ENCODE assay signal across 11 cellular contexts in genomic region chr18:47917923-47918610, GRCh38.
DNase-seq lines count a peak whose midpoint lies in the region; ATAC-seq lines count a peak whose summit lies in the region.
"Had no signal": no experiment of that assay in that cellular context is flagged by ENCODE, and none has a peak within 500 bp of the region (broad histone marks: within the 10 kb centered on the region; RNA-seq: fewer than 3 reads in every experiment).

No MANE protein-coding gene starts in this region.

- H3K4me3 Mint-ChIP-seq in effector memory CD8-positive, alpha-beta T cell: peak overlapping the region in 1 of 2 donors; percentile 4

- H3K27ac Mint-ChIP-seq in effector memory CD8-positive, alpha-beta T cell: peak overlapping the region; percentile 64 to 66

- H3K9ac ChIP-seq in HUES6 (ENCODE audit: low read length): peak overlapping the region; percentile 20

- H3K27me3 Mint-ChIP-seq in effector memory CD8-positive, alpha-beta T cell: no peaks in the 10 kb centered on the region

- H3K27me3 ChIP-seq in HUES6 (ENCODE audit: control insufficient read depth, insufficient read depth, low read length): no peaks in the 10 kb centered on the region
- H3K27me3 ChIP-seq: heart right ventricle, SJSA1 had no signal

- H3K36me3 ChIP-seq in HUES6 (ENCODE audit: control insufficient read depth, insufficient read depth, low read length): 0 out of 2 replicates have a peak, but pooled peaks cover 4% of the 10 kb centered on the region
- H3K36me3 ChIP-seq: heart right ventricle, SJSA1 had no signal

- peak; percentile 20 for DNase-seq in stimulated activated CD4-positive, alpha-beta T cell treated with anti-CD3 and anti-CD28 coated beads, Interleukin-4, amount 100 ng/mL, for 24 hours
- DNase-seq in stimulated activated CD4-positive, alpha-beta T cell treated with anti-CD3 and anti-CD28 coated beads, Interleukin-2, amount 100 ng/mL, for 24 hours: no peak
- no peak for DNase-seq in effector memory CD8-positive, alpha-beta T cell
- DNase-seq in activated CD4-positive, CD25-positive, alpha-beta regulatory T cell (lab: John Stamatoyannopoulos, UW): no peak
- no peak for DNase-seq in cortex of kidney (lab: John Stamatoyannopoulos, UW)
- DNase-seq: heart right ventricle, NCI-H510A had no signal

- no peak for ATAC-seq in effector memory CD8-positive, alpha-beta T cell (replicated peaks)
- no peak for ATAC-seq in GM18870 (IDR thresholded peaks at IDR 0.05; ENCODE audit: unreplicated experiment)
- ATAC-seq in HG03175 (IDR thresholded peaks at IDR 0.05; ENCODE audit: unreplicated experiment): no peak
- ATAC-seq: heart right ventricle had no signal

- no peaks in the 10 kb centered on the region for H3K9me3 Mint-ChIP-seq in effector memory CD8-positive, alpha-beta T cell

- peak overlapping the region; percentile 48 for H3K4me3 ChIP-seq in HUES6 (ENCODE audit: low read depth, low read length)
- H3K4me3 ChIP-seq: heart right ventricle, SJSA1 had no signal

- peaks cover 72% of the 10 kb centered on the region for H3K4me1 ChIP-seq in HUES6 (ENCODE audit: control insufficient read depth, insufficient read depth, low read length)

- H3K36me3 Mint-ChIP-seq in effector memory CD8-positive, alpha-beta T cell (ENCODE audit: insufficient read depth): no peaks in the 10 kb centered on the region

- peaks cover 33 to 65% of the 10 kb centered on the region in 2 donors for H3K4me1 Mint-ChIP-seq in effector memory CD8-positive, alpha-beta T cell (ENCODE audit: low read depth in 2 of 2)

- no peaks in the 10 kb centered on the region for H3K9me3 ChIP-seq in HUES6 (ENCODE audit: control insufficient read depth, insufficient read depth, low read depth, low read length)
- H3K9me3 ChIP-seq: heart right ventricle, SJSA1 had no signal

- H3K27ac ChIP-seq in HUES6 (ENCODE audit: low read depth, low read length): peak overlapping the region; percentile 8
- H3K27ac ChIP-seq: heart right ventricle, SJSA1 had no signal
